8 cellular contexts compared by ENCODE assay signal in the genomic region with DNA sequence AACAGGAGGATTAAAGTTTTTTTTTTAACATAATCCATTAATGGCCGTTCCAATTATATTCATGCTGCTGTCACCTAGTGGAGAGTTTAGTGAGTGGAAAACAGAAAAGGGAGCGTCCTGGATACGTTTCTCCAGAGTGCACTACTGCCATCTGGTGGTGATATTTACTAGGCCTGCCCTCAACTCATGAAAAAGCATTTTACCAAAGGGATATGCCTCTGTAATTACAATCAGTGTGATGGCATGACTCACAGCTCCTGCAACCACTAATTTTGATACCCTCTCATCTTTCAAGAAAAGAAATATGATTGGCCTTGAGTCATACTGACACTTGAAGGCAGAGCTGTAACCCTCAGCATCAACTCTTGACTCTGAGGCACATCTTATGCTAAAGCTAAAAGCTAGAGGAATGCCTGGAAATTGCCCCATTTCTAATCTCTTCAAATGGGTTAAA. TPM values are rescaled to one million over a fixed set of nuclear protein-coding genes. Genes with fewer than 3 reads are reported as not detected.
DNase-seq lines count a peak whose midpoint lies in the region; ATAC-seq and TF ChIP-seq lines count a peak whose summit lies in the region.

No MANE protein-coding gene starts in this region.

- H3K4me3 ChIP-seq in heart right ventricle = no peak overlapping the region

- H3K4me3 Mint-ChIP-seq in activated naive CD8-positive, alpha-beta T cell treated with anti-CD3 and anti-CD28 coated beads, Interleukin-2, amount 50 U/mL, for 24 hours = no peak overlapping the region

- peak; percentile 16 for DNase-seq in activated T-cell treated with anti-CD3 and anti-CD28 coated beads for 1 hour (ENCODE audit: low read depth)
- DNase-seq in activated T-cell treated with anti-CD3 and anti-CD28 coated beads, Interleukin-2, amount 50 U/mL, for 1 hour = no peak
- DNase-seq in NCI-H1092 (lab: John Stamatoyannopoulos, UW) = peak; percentile 68
- DNase-seq in SK-N-DZ (ENCODE audit: low spot score) = peak; percentile 87
- DNase-seq in activated naive CD8-positive, alpha-beta T cell treated with anti-CD3 and anti-CD28 coated beads, Interleukin-2, amount 50 U/mL, for 24 hours = peak; percentile 66
- peak in 1 of 2 donors; percentile 72 for DNase-seq in heart right ventricle
- peak; percentile 87 for DNase-seq in retina

- ATAC-seq in HG02759 (IDR thresholded peaks at IDR 0.05; ENCODE audit: unreplicated experiment) (peak; percentile 89), heart right ventricle (peak; percentile 73 to 94 (median 88))
- ATAC-seq in activated naive CD8-positive, alpha-beta T cell treated with anti-CD3 and anti-CD28 coated beads, Interleukin-2, amount 50 U/mL, for 24 hours = peak; percentile 92

- no peaks in the 10 kb centered on the region for H3K36me3 Mint-ChIP-seq in activated naive CD8-positive, alpha-beta T cell treated with anti-CD3 and anti-CD28 coated beads, Interleukin-2, amount 50 U/mL, for 24 hours (ENCODE audit: low read depth)

- no peaks in the 10 kb centered on the region for H3K4me1 Mint-ChIP-seq in activated naive CD8-positive, alpha-beta T cell treated with anti-CD3 and anti-CD28 coated beads, Interleukin-2, amount 50 U/mL, for 24 hours

- no peaks in the 10 kb centered on the region for H3K27me3 Mint-ChIP-seq in activated naive CD8-positive, alpha-beta T cell treated with anti-CD3 and anti-CD28 coated beads, Interleukin-2, amount 50 U/mL, for 24 hours

- H3K27me3 ChIP-seq in heart right ventricle = peaks cover 0 to 3% (median 0%) of the 10 kb centered on the region in 7 donors

- no peak overlapping the region for H3K27ac Mint-ChIP-seq in activated naive CD8-positive, alpha-beta T cell treated with anti-CD3 and anti-CD28 coated beads, Interleukin-2, amount 50 U/mL, for 24 hours

- no peaks in the 10 kb centered on the region for H3K9me3 Mint-ChIP-seq in activated naive CD8-positive, alpha-beta T cell treated with anti-CD3 and anti-CD28 coated beads, Interleukin-2, amount 50 U/mL, for 24 hours

- H3K27ac ChIP-seq in heart right ventricle = no peak overlapping the region

- H3K36me3 ChIP-seq in heart right ventricle = no peaks in the 10 kb centered on the region

- intact Hi-C loops in heart right ventricle (cut with DNase I) = loop anchor here in 9 of 10 donors (5.0 to 10.0 kb wide), 9 partner anchors 103 to 1556 kb away; no protein-coding TSS in a partner anchor

- peak; percentile 95 to 99 (median 97) for TF ChIP-seq CTCF in heart right ventricle (IDR thresholded peaks at IDR 0.05)

- 0% methylated on average over 3 of the region's 3 CpGs for WGBS in heart right ventricle, 2 donors

- H3K9me3 ChIP-seq in heart right ventricle = no peaks in the 10 kb centered on the region

- peaks cover 0 to 3% (median 0%) of the 10 kb centered on the region in 9 donors for H3K4me1 ChIP-seq in heart right ventricle

RNA-seq across cellular contexts. Expression of a gene that starts 20.1 kb away (rescaled TPM):
- polyA plus RNA-seq in SK-N-DZ (2014; cell fraction: cytosol; rRNA removed) = not detected in 2 replicates
- polyA plus RNA-seq in SK-N-DZ (2014; cell fraction: nucleus; rRNA removed) = 0.28 and 0.96 TPM in 2 replicates
- total RNA-seq in heart right ventricle = not detected
- under 1 TPM in 1 of 2 donors, not detected in 1; 0.01 TPM for polyA plus RNA-seq in heart right ventricle
